Comparison of ENCODE assay signal across 7 cellular contexts in genomic region chr11:86232556-86232955, GRCh38.
"Had no signal": no experiment of that assay in that cellular context is flagged by ENCODE, and none has a peak within 500 bp of the region (broad histone marks: within the 10 kb centered on the region; RNA-seq: fewer than 3 reads in every experiment).

No MANE protein-coding gene starts in this region.

- H3K27ac ChIP-seq: HL-60 had no signal

- H3K27ac Mint-ChIP-seq: IgD-negative memory B cell had no signal

- H3K4me1 Mint-ChIP-seq: IgD-negative memory B cell had no signal

- DNase-seq: IMR-90, KBM-7, KG1 had no signal

- H3K27me3 Mint-ChIP-seq: IgD-negative memory B cell had no signal

- H3K9me3 Mint-ChIP-seq: IgD-negative memory B cell had no signal

- ATAC-seq: HepG2 had no signal

- FAIRE-seq: HepG2, HTR-8/SVneo had no signal

- H3K4me3 Mint-ChIP-seq: IgD-negative memory B cell had no signal

- H3K36me3 Mint-ChIP-seq: IgD-negative memory B cell had no signal
